ENCODE assay signal across 21 cellular contexts in genomic region chr11:13280777-13281176, GRCh38. TPM values are rescaled to one million over a fixed set of nuclear protein-coding genes. Genes with fewer than 3 reads are reported as not detected.
DNase-seq lines count a peak whose midpoint lies in the region; ATAC-seq and TF ChIP-seq lines count a peak whose summit lies in the region.
"Had no signal": no experiment of that assay in that cellular context is flagged by ENCODE, and none has a peak within 500 bp of the region (broad histone marks: within the 10 kb centered on the region; RNA-seq: fewer than 3 reads in every experiment).

No MANE protein-coding gene starts in this region.

- no peak for ATAC-seq in activated naive CD8-positive, alpha-beta T cell treated with anti-CD3 and anti-CD28 coated beads, Interleukin-2, amount 50 U/mL, for 24 hours
- no peak for ATAC-seq in T-helper 17 cell
- ATAC-seq: gastroesophageal sphincter, sciatic nerve had no signal

- in situ Hi-C loops in transverse colon (cut with MboI; ENCODE audit: low pct_ligation_motif_present in 1 of 4, low pct_unique_long_range_greater_than_20kb in 1 of 4, low sequenced_read_pairs in 3 of 4): no loop called here

- intact Hi-C loops in esophagus muscularis mucosa (cut with DNase I) (no loop called here), transverse colon (cut with DNase I; ENCODE audit: low total_unique reads) (no loop called here)

- peak overlapping the region; percentile 91 for H3K4me3 Mint-ChIP-seq in activated naive CD8-positive, alpha-beta T cell
- H3K4me3 Mint-ChIP-seq in activated naive CD8-positive, alpha-beta T cell treated with anti-CD3 and anti-CD28 coated beads, Interleukin-2, amount 50 U/mL, for 24 hours: no peak overlapping the region
- H3K4me3 Mint-ChIP-seq in T-helper 17 cell (peak overlapping the region; percentile 94), type B pancreatic cell (peak overlapping the region; percentile 34)
- H3K4me3 Mint-ChIP-seq: activated CD4-positive, alpha-beta memory T cell treated with anti-CD3 and anti-CD28 coated beads for 36 hours had no signal

- no peaks in the 10 kb centered on the region for H3K9me3 Mint-ChIP-seq in activated naive CD8-positive, alpha-beta T cell (ENCODE audit: low read depth)
- H3K9me3 Mint-ChIP-seq in activated naive CD8-positive, alpha-beta T cell treated with anti-CD3 and anti-CD28 coated beads, Interleukin-2, amount 50 U/mL, for 24 hours: no peaks in the 10 kb centered on the region
- H3K9me3 Mint-ChIP-seq in type B pancreatic cell: no peaks in the 10 kb centered on the region
- H3K9me3 Mint-ChIP-seq: activated CD4-positive, alpha-beta memory T cell treated with anti-CD3 and anti-CD28 coated beads for 36 hours had no signal

- DNase-seq in activated naive CD8-positive, alpha-beta T cell treated with anti-CD3 and anti-CD28 coated beads, Interleukin-2, amount 50 U/mL, for 24 hours: no peak
- DNase-seq in T-helper 17 cell (no peak), esophagus muscularis mucosa (ENCODE audit: extremely low spot score) (peak; percentile 79), type B pancreatic cell (ENCODE audit: extremely low spot score, unreplicated experiment) (no peak), EL (no peak), transverse colon (no peak), foreskin fibroblast (no peak)
- DNase-seq: activated CD4-positive, alpha-beta memory T cell treated with anti-CD3 and anti-CD28 coated beads for 36 hours; activated effector memory CD4-positive, alpha-beta T cell treated with Interleukin-2 at 50 U/mL for 16 hours; DND-41; Kasumi-1; kidney; NCI-H1092; NCI-H1930; NCI-H226; SHP77 treated with DMSO at 0.1 percent for 48 hours; stimulated activated CD4-positive, alpha-beta T cell treated with anti-CD3 and anti-CD28 coated beads, Interleukin-15, amount 100 ng/mL, for 24 hours had no signal

- H3K27ac Mint-ChIP-seq in activated naive CD8-positive, alpha-beta T cell: peak overlapping the region; percentile 41
- no peak overlapping the region for H3K27ac Mint-ChIP-seq in activated naive CD8-positive, alpha-beta T cell treated with anti-CD3 and anti-CD28 coated beads, Interleukin-2, amount 50 U/mL, for 24 hours
- H3K27ac Mint-ChIP-seq in T-helper 17 cell (peak overlapping the region; percentile 94), type B pancreatic cell (no peak overlapping the region)
- H3K27ac Mint-ChIP-seq: activated CD4-positive, alpha-beta memory T cell treated with anti-CD3 and anti-CD28 coated beads for 36 hours had no signal

- peaks cover 17 to 74% (median 42%) of the 10 kb centered on the region in 4 donors for H3K4me1 ChIP-seq in esophagus muscularis mucosa
- peaks cover 4 to 29% (median 18%) of the 10 kb centered on the region in 4 donors for H3K4me1 ChIP-seq in transverse colon

- H3K4me3 ChIP-seq in esophagus muscularis mucosa (no peak overlapping the region), transverse colon (no peak overlapping the region), foreskin fibroblast (ENCODE audit: low read depth in 1 of 2, low read length in 2 of 2) (no peak overlapping the region)
- H3K4me3 ChIP-seq: gastroesophageal sphincter had no signal

- H3K27me3 ChIP-seq in esophagus muscularis mucosa (no peaks in the 10 kb centered on the region), transverse colon (peaks cover 9% of the 10 kb centered on the region)
- H3K27me3 ChIP-seq: gastroesophageal sphincter had no signal

- TF ChIP-seq CTCF in esophagus muscularis mucosa (IDR thresholded peaks at IDR 0.05) (no peak), type B pancreatic cell (conservative IDR thresholded peaks at IDR 0.05) (no peak), transverse colon (IDR thresholded peaks at IDR 0.05) (no peak), foreskin fibroblast (IDR thresholded peaks at IDR 0.05; ENCODE audit: low read depth, low read length) (no peak)

- WGBS in esophagus muscularis mucosa: 90% methylated on average over 3 of the region's 3 CpGs
- 64 to 81% methylated on average over 2 to 3 of the region's 3 CpGs for WGBS in transverse colon (ENCODE audit: low coverage in 1 of 2), 2 donors

- peaks cover 3% of the 10 kb centered on the region for H3K36me3 Mint-ChIP-seq in activated naive CD8-positive, alpha-beta T cell
- H3K36me3 Mint-ChIP-seq in activated naive CD8-positive, alpha-beta T cell treated with anti-CD3 and anti-CD28 coated beads, Interleukin-2, amount 50 U/mL, for 24 hours (ENCODE audit: low read depth): peaks cover 4% of the 10 kb centered on the region
- H3K36me3 Mint-ChIP-seq in T-helper 17 cell (ENCODE audit: low read depth): peaks cover 5% of the 10 kb centered on the region
- H3K36me3 Mint-ChIP-seq in type B pancreatic cell: no peaks in the 10 kb centered on the region

- no peaks in the 10 kb centered on the region for H3K9me3 ChIP-seq in T-helper 17 cell (ENCODE audit: control insufficient read depth, low read length, poor library complexity, severe bottlenecking)
- no peaks in the 10 kb centered on the region for H3K9me3 ChIP-seq in esophagus muscularis mucosa
- no peaks in the 10 kb centered on the region for H3K9me3 ChIP-seq in transverse colon
- H3K9me3 ChIP-seq: gastroesophageal sphincter had no signal

- no peaks in the 10 kb centered on the region for H3K36me3 ChIP-seq in esophagus muscularis mucosa
- H3K36me3 ChIP-seq in transverse colon: no peaks in the 10 kb centered on the region
- H3K36me3 ChIP-seq: gastroesophageal sphincter had no signal

- H3K27me3 Mint-ChIP-seq in activated naive CD8-positive, alpha-beta T cell: no peaks in the 10 kb centered on the region
- no peaks in the 10 kb centered on the region for H3K27me3 Mint-ChIP-seq in activated naive CD8-positive, alpha-beta T cell treated with anti-CD3 and anti-CD28 coated beads, Interleukin-2, amount 50 U/mL, for 24 hours
- H3K27me3 Mint-ChIP-seq in T-helper 17 cell: no peaks in the 10 kb centered on the region
- peaks cover 75% of the 10 kb centered on the region for H3K27me3 Mint-ChIP-seq in type B pancreatic cell

- peaks cover 71% of the 10 kb centered on the region for H3K4me1 Mint-ChIP-seq in activated naive CD8-positive, alpha-beta T cell (ENCODE audit: low read depth)
- H3K4me1 Mint-ChIP-seq in activated naive CD8-positive, alpha-beta T cell treated with anti-CD3 and anti-CD28 coated beads, Interleukin-2, amount 50 U/mL, for 24 hours: peaks cover 78% of the 10 kb centered on the region
- H3K4me1 Mint-ChIP-seq in T-helper 17 cell: peaks cover 75% of the 10 kb centered on the region
- peaks cover 14% of the 10 kb centered on the region for H3K4me1 Mint-ChIP-seq in type B pancreatic cell (ENCODE audit: unreplicated experiment)

- no peak for TF ChIP-seq POLR2A in esophagus muscularis mucosa (IDR thresholded peaks at IDR 0.05; ENCODE audit: low read depth)
- no peak for TF ChIP-seq POLR2A in transverse colon (IDR thresholded peaks at IDR 0.05)

- TF ChIP-seq EP300 in esophagus muscularis mucosa (IDR thresholded peaks at IDR 0.05): no peak
- no peak for TF ChIP-seq EP300 in transverse colon (IDR thresholded peaks at IDR 0.05; ENCODE audit: low read depth)

- H3K27ac ChIP-seq in esophagus muscularis mucosa (replicated peaks in 1 of 4) (no peak overlapping the region), transverse colon (no peak overlapping the region)
- H3K27ac ChIP-seq: gastroesophageal sphincter, VCaP had no signal

RNA-seq across cellular contexts. Expression of gene BMAL1, which starts 3.2 kb away (rescaled TPM):
- total RNA-seq in T-helper 17 cell (100 to 1,000 TPM; 143 to 144 TPM), esophagus muscularis mucosa (10 to 100 TPM; 31.1 to 36.4 (median 33.9) TPM), type B pancreatic cell (ENCODE audit: low replicate concordance) (7.3 and 9.5 TPM in 2 replicates), transverse colon (10 to 100 TPM; 20.7 to 48.6 (median 30.8) TPM)

Comparison
In these comparisons a context has a peak if more than half of its experiments do, and no peak if none do; other contexts are left out.
1. H3K27ac Mint-ChIP-seq: peak in activated naive CD8-positive, alpha-beta T cell (single experiment) and T-helper 17 cell (single experiment); none in activated naive CD8-positive, alpha-beta T cell treated with anti-CD3 and anti-CD28 coated beads, Interleukin-2, amount 50 U/mL, for 24 hours (single experiment) and type B pancreatic cell (single experiment).